ENCODE assay signal across 16 cellular contexts in the genomic region with DNA sequence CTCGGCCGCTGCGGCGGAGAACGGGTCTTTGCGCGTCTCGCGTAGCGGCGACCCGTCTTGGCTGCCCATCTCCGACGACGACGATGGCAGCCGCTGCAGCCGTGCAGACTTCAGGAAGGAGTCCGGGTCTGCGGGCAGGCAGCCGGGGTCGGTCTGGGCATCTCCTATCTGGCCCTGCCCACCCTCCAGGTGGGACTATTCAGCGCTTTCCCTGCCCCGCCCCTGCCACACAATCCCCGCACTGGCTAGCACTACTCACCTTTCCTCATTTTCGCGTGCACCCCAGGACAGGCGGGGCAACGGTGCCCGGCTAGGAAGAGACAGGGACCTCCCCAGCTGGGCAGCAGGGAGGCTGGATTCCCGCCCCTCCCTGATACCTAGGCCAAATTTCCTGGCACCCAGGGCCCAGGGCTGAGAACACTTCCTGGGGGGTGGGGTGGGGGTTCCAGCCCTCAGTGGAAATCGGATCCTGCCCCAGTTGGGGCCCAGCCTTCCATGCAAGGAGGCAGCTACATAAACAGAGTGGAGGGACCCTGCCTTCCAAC.
"Had no signal": no experiment of that assay in that cellular context is flagged by ENCODE, and none has a peak within 500 bp of the region (broad histone marks: within the 10 kb centered on the region; RNA-seq: fewer than 3 reads in every experiment).

No MANE protein-coding gene starts in this region.

- H3K27ac Mint-ChIP-seq: activated naive CD8-positive, alpha-beta T cell treated with anti-CD3 and anti-CD28 coated beads, Interleukin-2, amount 50 U/mL, for 24 hours; activated T-helper 1 cell treated with anti-CD3 and anti-CD28 coated beads, Interleukin-12 subunit alpha, Interleukin-12 subunit beta, Interleukin-2, Interleukin-4 antibody, amounts not matched to agents 30 ng/mL and 10 ng/mL and 1 ng/mL, durations not matched to agents 14 hours and 24 hours and 36 hours had no signal

- H3K4me1 ChIP-seq: pancreas, testis, uterus had no signal

- DNase-seq: activated CD4-positive, alpha-beta T cell treated with anti-CD3 and anti-CD28 coated beads for 1 hour; activated CD4-positive, alpha-beta T cell treated with anti-CD3 and anti-CD28 coated beads, Interleukin-2, amount 50 U/mL, for 48 hours; activated naive CD4-positive, alpha-beta T cell treated with Interleukin-2 at 50 U/mL for 16 hours; activated naive CD8-positive, alpha-beta T cell treated with anti-CD3 and anti-CD28 coated beads, Interleukin-2, amount 50 U/mL, for 24 hours; heart right ventricle; left colon; mammary epithelial cell; stimulated activated CD4-positive, alpha-beta T cell treated with anti-CD3 and anti-CD28 coated beads, Interleukin-15, amount 100 ng/mL, for 24 hours; stimulated activated CD4-positive, alpha-beta T cell treated with anti-CD3 and anti-CD28 coated beads, Interleukin-4, amount 100 ng/mL, for 24 hours; stimulated activated naive CD8-positive, alpha-beta T cell treated with anti-CD3 and anti-CD28 coated beads, Interleukin-15, amount 100 ng/mL, for 72 hours; T-helper 9 cell; testis; uterus had no signal

- H3K4me1 Mint-ChIP-seq: activated naive CD8-positive, alpha-beta T cell treated with anti-CD3 and anti-CD28 coated beads, Interleukin-2, amount 50 U/mL, for 24 hours; neural crest cell; stimulated activated naive CD8-positive, alpha-beta T cell treated with anti-CD3 and anti-CD28 coated beads, Interleukin-15, amount 100 ng/mL, for 72 hours had no signal

- H3K4me3 Mint-ChIP-seq: activated naive CD8-positive, alpha-beta T cell treated with anti-CD3 and anti-CD28 coated beads, Interleukin-2, amount 50 U/mL, for 24 hours; activated T-helper 1 cell treated with anti-CD3 and anti-CD28 coated beads, Interleukin-12 subunit alpha, Interleukin-12 subunit beta, Interleukin-2, Interleukin-4 antibody, amounts not matched to agents 30 ng/mL and 10 ng/mL and 1 ng/mL, durations not matched to agents 14 hours and 24 hours and 36 hours; neural crest cell; stimulated activated naive CD8-positive, alpha-beta T cell treated with anti-CD3 and anti-CD28 coated beads, Interleukin-15, amount 100 ng/mL, for 72 hours had no signal

- H3K27me3 ChIP-seq: heart right ventricle, pancreas, testis, uterus had no signal

- H3K9me3 ChIP-seq: heart right ventricle, pancreas, testis, uterus had no signal

- ATAC-seq: activated naive CD8-positive, alpha-beta T cell treated with anti-CD3 and anti-CD28 coated beads, Interleukin-2, amount 50 U/mL, for 24 hours; left colon; pancreas; stimulated activated naive CD8-positive, alpha-beta T cell treated with anti-CD3 and anti-CD28 coated beads, Interleukin-15, amount 100 ng/mL, for 72 hours had no signal

- H3K27ac ChIP-seq: heart right ventricle, pancreas, testis, uterus had no signal

- H3K9me3 Mint-ChIP-seq: activated naive CD8-positive, alpha-beta T cell treated with anti-CD3 and anti-CD28 coated beads, Interleukin-2, amount 50 U/mL, for 24 hours; activated T-helper 1 cell treated with anti-CD3 and anti-CD28 coated beads, Interleukin-12 subunit alpha, Interleukin-12 subunit beta, Interleukin-2, Interleukin-4 antibody, amounts not matched to agents 30 ng/mL and 10 ng/mL and 1 ng/mL, durations not matched to agents 14 hours and 24 hours and 36 hours; neural crest cell; stimulated activated naive CD8-positive, alpha-beta T cell treated with anti-CD3 and anti-CD28 coated beads, Interleukin-15, amount 100 ng/mL, for 72 hours had no signal

- H3K4me3 ChIP-seq: heart right ventricle, pancreas, uterus had no signal

- H3K27me3 Mint-ChIP-seq: activated naive CD8-positive, alpha-beta T cell treated with anti-CD3 and anti-CD28 coated beads, Interleukin-2, amount 50 U/mL, for 24 hours; stimulated activated naive CD8-positive, alpha-beta T cell treated with anti-CD3 and anti-CD28 coated beads, Interleukin-15, amount 100 ng/mL, for 72 hours had no signal

- H3K36me3 ChIP-seq: uterus had no signal
